Comparison of ENCODE assay signal across 7 cellular contexts in the genomic region with DNA sequence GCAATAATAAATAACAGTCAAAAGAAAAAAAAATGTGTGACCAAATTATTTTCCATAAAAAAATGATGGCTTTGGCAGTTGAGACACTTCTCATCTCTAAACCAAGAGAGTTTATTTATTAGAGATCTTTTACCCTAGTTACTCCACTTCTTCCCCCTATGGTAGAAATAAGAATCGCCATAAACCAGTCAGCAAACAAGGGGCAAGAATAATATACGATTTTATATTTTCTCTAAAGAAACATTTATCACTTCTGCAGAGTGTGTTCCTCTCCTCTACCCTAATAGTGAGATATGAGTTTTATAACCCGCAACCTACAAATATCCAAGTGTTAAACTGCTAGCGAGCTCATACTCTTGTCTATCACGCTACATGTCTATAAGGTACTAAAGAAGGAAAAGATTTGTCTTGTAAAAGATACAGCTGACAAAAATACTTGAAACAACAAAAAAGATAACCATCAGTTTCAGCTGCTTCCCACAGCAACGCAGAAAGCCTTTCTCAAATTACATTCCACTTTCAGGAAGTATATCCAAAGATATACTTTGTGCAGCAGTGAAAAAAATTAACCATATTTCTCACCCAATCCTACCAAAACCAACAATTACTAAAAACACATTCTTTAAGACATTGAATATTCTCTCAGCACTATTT. TPM values are rescaled to one million over a fixed set of nuclear protein-coding genes. Genes with fewer than 3 reads are reported as not detected.
DNase-seq lines count a peak whose midpoint lies in the region; ATAC-seq and TF ChIP-seq lines count a peak whose summit lies in the region.

No MANE protein-coding gene starts in this region.

- TF ChIP-seq CTCF in H9 (conservative IDR thresholded peaks at IDR 0.05) (no peak), esophagus muscularis mucosa (IDR thresholded peaks at IDR 0.05) (peak in 1 of 3 experiments; percentile 20)

- no peak overlapping the region for H2AK5ac ChIP-seq in H9 (ENCODE audit: insufficient read length, low read length)

- peaks cover 3% of the 10 kb centered on the region for H4K20me1 ChIP-seq in H9 (ENCODE audit: control insufficient read depth, insufficient read depth, insufficient read length)

- H2BK12ac ChIP-seq in H9 (ENCODE audit: insufficient read length, low read depth, low read length) = no peak overlapping the region

- H3K4me1 Mint-ChIP-seq in H9 = peaks cover 15 to 23% of the 10 kb centered on the region in 2 experiments

- peak overlapping the region; percentile 43 for H3K4me2 ChIP-seq in H9 (ENCODE audit: insufficient read depth, insufficient read length, low read length)

- no peak overlapping the region for H2BK20ac ChIP-seq in H9 (ENCODE audit: low read depth, low read length, poor library complexity, severe bottlenecking)

- H3K23me2 ChIP-seq in H9 (ENCODE audit: insufficient read length, low read depth, low read length, poor library complexity, severe bottlenecking) = peaks cover 6% of the 10 kb centered on the region

- H2BK120ac ChIP-seq in H9 (ENCODE audit: low read depth, low read length, poor library complexity, severe bottlenecking) = no peak overlapping the region

- H3K4me1 ChIP-seq in H9 (ENCODE audit: insufficient read depth, low read length) (no peaks in the 10 kb centered on the region), esophagus muscularis mucosa (peaks cover 36 to 55% (median 52%) of the 10 kb centered on the region in 4 donors)

- H2BK5ac ChIP-seq in H9 (ENCODE audit: insufficient read length, low read length) = no peak overlapping the region

- intact Hi-C loops in esophagus muscularis mucosa (cut with DNase I) = loop anchor here (5.0 kb wide), 2 partner anchors 179 to 424 kb away; a partner anchor contains a TSS

- H3K79me1 ChIP-seq in H9 (ENCODE audit: insufficient read depth, low read depth, low read length, poor library complexity, severe bottlenecking) = no peaks in the 10 kb centered on the region

- H3K4me3 ChIP-seq in esophagus muscularis mucosa = peak overlapping the region; percentile 68 to 89 (median 72)
- H3K4me3 ChIP-seq in skin epidermis = peak overlapping the region; percentile 56 to 87 (median 67)

- H4K8ac ChIP-seq in H9 (replicated peaks; ENCODE audit: insufficient read length, low read depth, low read length) = no peak overlapping the region

- H3K4ac ChIP-seq in H9 (ENCODE audit: low read depth, low read length) = no peak overlapping the region

- H4K91ac ChIP-seq in H9 (ENCODE audit: insufficient read length, low read depth, low read length) = no peak overlapping the region

- no peak overlapping the region for H4K5ac ChIP-seq in H9 (ENCODE audit: insufficient read length, low read depth, low read length)

- H3K18ac ChIP-seq in H9 (ENCODE audit: insufficient read length, low read depth, low read length) = no peak overlapping the region

- H3K36me3 ChIP-seq in esophagus muscularis mucosa = peaks cover 0 to 32% (median 18%) of the 10 kb centered on the region in 4 donors

- no peak overlapping the region for H3K27ac Mint-ChIP-seq in H9

- peaks cover 8% of the 10 kb centered on the region for H3K27me3 Mint-ChIP-seq in H9 (ENCODE audit: low read depth)

- H3K9me3 ChIP-seq in H9 (ENCODE audit: control insufficient read depth, low read depth, low read length) (no peaks in the 10 kb centered on the region), esophagus muscularis mucosa (no peaks in the 10 kb centered on the region)

- no peak overlapping the region for H3K14ac ChIP-seq in H9 (ENCODE audit: insufficient read depth, low read length)

- H3K4me3 Mint-ChIP-seq in H9 = peak overlapping the region; percentile 88 to 95

- TF ChIP-seq POLR2A in esophagus muscularis mucosa (IDR thresholded peaks at IDR 0.05; ENCODE audit: low read depth) = no peak

- ATAC-seq in GM21447 (IDR thresholded peaks at IDR 0.05; ENCODE audit: unreplicated experiment) = no peak
- no peak for ATAC-seq in GM21786 (IDR thresholded peaks at IDR 0.05; ENCODE audit: unreplicated experiment)

- H3K27ac ChIP-seq in H9 (ENCODE audit: insufficient read length, low read depth, low read length) = no peak overlapping the region
- peak overlapping the region; percentile 93 to 99 (median 96) for H3K27ac ChIP-seq in esophagus muscularis mucosa (replicated peaks in 1 of 4)
- peak overlapping the region in 6 of 21 experiments; percentile 91 to 99 (median 97) for H3K27ac ChIP-seq in skin epidermis

- no peaks in the 10 kb centered on the region for H3K27me3 ChIP-seq in H9 (ENCODE audit: insufficient read depth, low read length)
- no peaks in the 10 kb centered on the region for H3K27me3 ChIP-seq in esophagus muscularis mucosa

- H3K36me3 Mint-ChIP-seq in H9 (ENCODE audit: insufficient read depth in 1 of 3, low read depth in 3 of 3) = peaks cover 0 to 10% (median 7%) of the 10 kb centered on the region in 3 experiments; a peak in 6 of 7 replicates

- H2AFZ ChIP-seq in H9 (ENCODE audit: low read length) = no peak overlapping the region

- H3K9ac ChIP-seq in H9 (ENCODE audit: extremely low read depth, insufficient read length, low read length) = no peak overlapping the region

- H3K56ac ChIP-seq in H9 (ENCODE audit: insufficient read length, low read depth, low read length) = no peak overlapping the region

- no peak overlapping the region for H2BK15ac ChIP-seq in H9 (ENCODE audit: low read depth, low read length)

- no peak for TF ChIP-seq EP300 in esophagus muscularis mucosa (IDR thresholded peaks at IDR 0.05)

- no peak overlapping the region for H3K23ac ChIP-seq in H9 (ENCODE audit: insufficient read length, low read depth, low read length)

- H3K9me3 Mint-ChIP-seq in H9 = no peaks in the 10 kb centered on the region

- no CpG with 5 or more reads among the region's 6 CpGs for WGBS in H9 (ENCODE audit: extremely low coverage, insufficient read length, low lambda C conversion rate)
- 3% methylated on average over 6 of the region's 6 CpGs for WGBS in esophagus muscularis mucosa

- H3K79me2 ChIP-seq in H9 (ENCODE audit: insufficient read depth, low read length) = no peaks in the 10 kb centered on the region

- no peak for DNase-seq in H9
- peak; percentile 30 for DNase-seq in RPMI7951 (ENCODE audit: low read depth)
- DNase-seq in esophagus muscularis mucosa (ENCODE audit: extremely low spot score) = no peak
- DNase-seq in NCI-H82 treated with DMSO at 0.1 percent for 48 hours (lab: John Stamatoyannopoulos, UW; ENCODE audit: unreplicated experiment) = no peak

- H3T11ph ChIP-seq in H9 (ENCODE audit: low read length) = no peak overlapping the region

RNA-seq across cellular contexts. Expression of a gene that starts 2.2 kb away (rescaled TPM):
- total RNA-seq in H9 (2021) (6.8 and 7.1 TPM in 2 replicates), esophagus muscularis mucosa (10 to 100 TPM; 36.9 to 60.4 (median 46.4) TPM)
- 9.9 and 12.5 TPM in 2 replicates for total RNA-seq in RPMI7951 (2014; rRNA removed; shearing (Covaris generic))

RNA-seq across cellular contexts. Expression of a gene that starts 58.2 kb away (rescaled TPM):
- total RNA-seq in H9 (2021) (27.5 and 28.8 TPM in 2 replicates), esophagus muscularis mucosa (100 to 1,000 TPM; 166 to 213 (median 185) TPM)
- total RNA-seq in RPMI7951 (2014; rRNA removed; shearing (Covaris generic)) = 59.9 and 63.3 TPM in 2 replicates
